ENCODE assay signal across 1 cellular context in genomic region chr19:17302391-17303166, GRCh38.
TF ChIP-seq lines count a peak whose summit lies in the region.

No MANE protein-coding gene starts in this region.

TF ChIP-seq in A549, 52 proteins besides CTCF, POLR2A, EP300 and RAD21:
- TF ChIP-seq, protein P1, sequence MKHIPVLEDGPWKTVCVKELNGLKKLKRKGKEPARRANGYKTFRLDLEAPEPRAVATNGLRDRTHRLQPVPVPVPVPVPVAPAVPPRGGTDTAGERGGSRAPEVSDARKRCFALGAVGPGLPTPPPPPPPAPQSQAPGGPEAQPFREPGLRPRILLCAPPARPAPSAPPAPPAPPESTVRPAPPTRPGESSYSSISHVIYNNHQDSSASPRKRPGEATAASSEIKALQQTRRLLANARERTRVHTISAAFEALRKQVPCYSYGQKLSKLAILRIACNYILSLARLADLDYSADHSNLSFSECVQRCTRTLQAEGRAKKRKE (CRISPR knock-in tag; IDR thresholded peaks at IDR 0.05; ENCODE audit: low read depth): no peak
- no peak for TF ChIP-seq KDM5A (IDR thresholded peaks at IDR 0.05)
- no peak for TF ChIP-seq HMGXB4 (CRISPR knock-in tag; IDR thresholded peaks at IDR 0.05; ENCODE audit: borderline replicate concordance)
- TF ChIP-seq ZSCAN20 (CRISPR knock-in tag; IDR thresholded peaks at IDR 0.05): no peak
- TF ChIP-seq RARB (CRISPR knock-in tag; IDR thresholded peaks at IDR 0.05): no peak
- no peak for TF ChIP-seq ZC3H11A (IDR thresholded peaks at IDR 0.05)
- no peak for TF ChIP-seq HOXB13 (CRISPR knock-in tag; IDR thresholded peaks at IDR 0.05; ENCODE audit: low read depth)
- no peak for TF ChIP-seq MYC (IDR thresholded peaks at IDR 0.05; ENCODE audit: borderline replicate concordance, low read length)
- TF ChIP-seq CBX2 (IDR thresholded peaks at IDR 0.05; ENCODE audit: borderline replicate concordance, low read depth): no peak
- no peak for TF ChIP-seq CHD4 (IDR thresholded peaks at IDR 0.05; ENCODE audit: borderline replicate concordance)
- TF ChIP-seq, protein P2, sequence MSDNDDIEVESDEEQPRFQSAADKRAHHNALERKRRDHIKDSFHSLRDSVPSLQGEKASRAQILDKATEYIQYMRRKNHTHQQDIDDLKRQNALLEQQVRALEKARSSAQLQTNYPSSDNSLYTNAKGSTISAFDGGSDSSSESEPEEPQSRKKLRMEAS (IDR thresholded peaks at IDR 0.05): no peak
TF ChIP-seq in A549: peak in this region for 0.
